25 cellular contexts compared by ENCODE assay signal in genomic region chr11:128909438-128910125, GRCh38. TPM values are rescaled to one million over a fixed set of nuclear protein-coding genes. Genes with fewer than 3 reads are reported as not detected.
"Had no signal": no experiment of that assay in that cellular context is flagged by ENCODE, and none has a peak within 500 bp of the region (broad histone marks: within the 10 kb centered on the region; RNA-seq: fewer than 3 reads in every experiment).

No MANE protein-coding gene starts in this region.

- H3K9me3 ChIP-seq: heart right ventricle, neutrophil, pancreas, sigmoid colon, thyroid gland had no signal

- DNase-seq: activated CD4-positive, alpha-beta memory T cell treated with anti-CD3 and anti-CD28 coated beads for 36 hours; activated CD4-positive, alpha-beta T cell treated with anti-CD3 and anti-CD28 coated beads for 4 hours; activated T-cell treated with anti-CD3 and anti-CD28 coated beads for 4 hours; brain microvascular endothelial cell; cortex of kidney; effector CD8-positive, alpha-beta T cell; foreskin melanocyte; heart right ventricle; mesendoderm; naive thymus-derived CD4-positive, alpha-beta T cell; pancreas; sigmoid colon; stimulated activated CD4-positive, alpha-beta T cell treated with anti-CD3 and anti-CD28 coated beads, Interleukin-12 subunit alpha, Interleukin-12 subunit beta, amount 100 ng/mL, for 4 hours; stimulated activated CD4-positive, alpha-beta T cell treated with anti-CD3 and anti-CD28 coated beads, Interleukin-1b, Interleukin-23, amount 100 ng/mL, for 48 hours; stimulated activated CD8-positive, alpha-beta memory T cell treated with anti-CD3 and anti-CD28 coated beads, Interleukin-4, amount 100 ng/mL, for 48 hours; stimulated activated naive CD4-positive, alpha-beta T cell; T-cell; thyroid gland had no signal

- ATAC-seq: heart right ventricle; naive thymus-derived CD4-positive, alpha-beta T cell; pancreas; T-cell; WTC11 had no signal

- H3K4me3 ChIP-seq: pancreas, sigmoid colon, thyroid gland had no signal

- H3K27me3 ChIP-seq: brain microvascular endothelial cell, pancreas, thyroid gland had no signal

- FAIRE-seq: pancreas had no signal

- H3K36me3 ChIP-seq: brain microvascular endothelial cell, heart right ventricle, neutrophil, pancreas, sigmoid colon, thyroid gland had no signal

- H3K27ac ChIP-seq: brain microvascular endothelial cell, neutrophil, sigmoid colon, thyroid gland had no signal

RNA-seq across cellular contexts. Expression of gene KCNJ5, which starts 18.4 kb away (rescaled TPM):
- total RNA-seq: activated CD4-positive, alpha-beta memory T cell treated with anti-CD3 and anti-CD28 coated beads for 36 hours had no signal
- polyA plus RNA-seq: naive thymus-derived CD4-positive, alpha-beta T cell had no signal

RNA-seq across cellular contexts. Expression of gene TP53AIP1, which starts 33.1 kb away (rescaled TPM):
- total RNA-seq: activated CD4-positive, alpha-beta memory T cell treated with anti-CD3 and anti-CD28 coated beads for 36 hours; aorta; heart right ventricle; mucosa of gallbladder; naive thymus-derived CD4-positive, alpha-beta T cell; subcutaneous adipose tissue; T-cell; thyroid gland had no signal
- polyA plus RNA-seq: aorta; liver; naive thymus-derived CD4-positive, alpha-beta T cell had no signal

RNA-seq across cellular contexts. Expression of gene KCNJ1, which starts 42.5 kb away (rescaled TPM):
- total RNA-seq: activated CD4-positive, alpha-beta memory T cell treated with anti-CD3 and anti-CD28 coated beads for 36 hours; mucosa of gallbladder; naive thymus-derived CD4-positive, alpha-beta T cell; T-cell; ureter had no signal
- polyA plus RNA-seq: aorta, sigmoid colon had no signal
